In the genomic region with DNA sequence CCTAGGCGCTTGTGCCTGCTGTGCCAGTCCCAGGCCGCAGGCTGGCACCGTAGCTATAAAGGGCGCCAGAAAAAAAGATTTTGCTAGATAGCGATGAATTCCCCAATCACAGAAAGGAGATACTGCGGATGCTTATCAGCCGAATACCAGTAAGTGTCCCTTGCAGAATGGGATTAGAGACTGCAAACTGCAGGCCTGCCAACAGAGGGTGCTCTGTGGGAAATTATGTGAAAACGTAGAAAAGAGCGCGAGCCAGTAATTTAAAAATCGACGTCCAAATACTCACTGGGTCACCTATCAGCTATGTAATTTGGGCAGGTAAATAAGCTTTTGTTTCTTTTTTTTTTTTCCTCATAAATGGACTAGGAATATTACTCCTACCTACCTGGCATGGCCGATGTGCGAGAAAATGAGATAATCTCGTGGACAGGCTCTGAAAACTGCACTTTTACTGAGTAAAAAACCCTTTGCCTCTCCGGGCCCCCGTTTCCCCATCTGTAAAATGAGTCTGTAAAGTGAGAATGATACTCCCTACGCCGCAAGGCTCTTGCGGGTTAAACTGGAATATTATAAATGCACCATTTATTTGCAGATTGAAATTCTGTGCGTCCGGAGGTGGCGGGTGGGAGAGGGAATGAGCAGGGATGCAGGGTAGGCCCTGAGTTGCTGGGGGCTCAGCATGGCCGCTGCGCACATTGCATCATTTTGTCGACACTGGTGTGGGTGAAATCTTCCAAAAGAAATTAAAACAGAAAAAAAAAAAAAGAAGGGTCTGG, we compare ENCODE assay signal across 8 cellular contexts. TPM values are rescaled to one million over a fixed set of nuclear protein-coding genes. Genes with fewer than 3 reads are reported as not detected.
DNase-seq lines count a peak whose midpoint lies in the region; FAIRE-seq and TF ChIP-seq lines count a peak whose summit lies in the region.

No MANE protein-coding gene starts in this region.

- no peak for FAIRE-seq in H54 (lab: Jason Lieb, UNC)

- peak overlapping the region; percentile 65 for H3K27ac Mint-ChIP-seq in T-helper 1 cell treated with Interleukin-12 subunit alpha and Interleukin-12 subunit beta and Interleukin-4 antibody, amounts not matched to agents 30 μg/mL and 1 μg/mL, for 36 hours

- peaks cover 0 to 4% of the 10 kb centered on the region in 2 donors for H3K36me3 ChIP-seq in ascending aorta

- H3K4me1 ChIP-seq in ascending aorta: peaks cover 4 to 6% of the 10 kb centered on the region in 2 donors

- H3K27me3 Mint-ChIP-seq in T-helper 1 cell treated with Interleukin-12 subunit alpha and Interleukin-12 subunit beta and Interleukin-4 antibody, amounts not matched to agents 30 μg/mL and 1 μg/mL, for 36 hours (ENCODE audit: low read depth): no peaks in the 10 kb centered on the region

- peak; percentile 76 for DNase-seq in DMS53 treated with DMSO at 0.1 percent for 48 hours (lab: John Stamatoyannopoulos, UW; ENCODE audit: unreplicated experiment)
- peak; percentile 72 for DNase-seq in H54 (ENCODE audit: insufficient read length, low spot score)
- DNase-seq in NCI-H1436 (lab: John Stamatoyannopoulos, UW): peak; percentile 67
- peak in 1 of 2 donors; percentile 79 for DNase-seq in ascending aorta (ENCODE audit: low spot score in 2 of 2)
- DNase-seq in hippocampal formation (lab: John Stamatoyannopoulos, UW): peak; percentile 69 to 78
- peak; percentile 83 for DNase-seq in retina
- DNase-seq in mesenteric fat pad (ENCODE audit: low spot score): no peak

- no peaks in the 10 kb centered on the region for H3K9me3 Mint-ChIP-seq in T-helper 1 cell treated with Interleukin-12 subunit alpha and Interleukin-12 subunit beta and Interleukin-4 antibody, amounts not matched to agents 30 μg/mL and 1 μg/mL, for 36 hours

- no peaks in the 10 kb centered on the region for H3K9me3 ChIP-seq in ascending aorta

- intact Hi-C loops in ascending aorta (cut with DNase I): loop anchor here (1.0 to 10.0 kb wide), 5 partner anchors 99 to 1217 kb away; partner anchors contain the start of genes SLC39A11 and TTYH2

- peak; percentile 69 to 85 (median 83) for TF ChIP-seq CTCF in ascending aorta (IDR thresholded peaks at IDR 0.05)

- peak overlapping the region; percentile 64 to 91 for H3K4me3 ChIP-seq in ascending aorta

- peak overlapping the region; percentile 91 to 92 for H3K27ac ChIP-seq in ascending aorta

- no peak for TF ChIP-seq POLR2A in H54 (IDR thresholded peaks at IDR 0.05; ENCODE audit: low read depth, low read length)

- no peaks in the 10 kb centered on the region for H3K27me3 ChIP-seq in ascending aorta

- peak overlapping the region; percentile 89 for H3K4me3 Mint-ChIP-seq in T-helper 1 cell treated with Interleukin-12 subunit alpha and Interleukin-12 subunit beta and Interleukin-4 antibody, amounts not matched to agents 30 μg/mL and 1 μg/mL, for 36 hours

- peaks cover 16% of the 10 kb centered on the region for H3K4me1 Mint-ChIP-seq in T-helper 1 cell treated with Interleukin-12 subunit alpha and Interleukin-12 subunit beta and Interleukin-4 antibody, amounts not matched to agents 30 μg/mL and 1 μg/mL, for 36 hours (ENCODE audit: low read depth)

- peaks cover 10% of the 10 kb centered on the region for H3K36me3 Mint-ChIP-seq in T-helper 1 cell treated with Interleukin-12 subunit alpha and Interleukin-12 subunit beta and Interleukin-4 antibody, amounts not matched to agents 30 μg/mL and 1 μg/mL, for 36 hours (ENCODE audit: low read depth)

RNA-seq across cellular contexts. Expression of gene COG1, which starts 1.2 kb away (rescaled TPM):
- total RNA-seq in ascending aorta (35.9 TPM), mesenteric fat pad (34.8 TPM)

RNA-seq across cellular contexts. Expression of gene SSTR2, which starts 26.8 kb away (rescaled TPM):
- 5.4 TPM for total RNA-seq in ascending aorta
- 5.7 TPM for total RNA-seq in mesenteric fat pad
